ENCODE assay signal across 1 cellular context in the genomic region with DNA sequence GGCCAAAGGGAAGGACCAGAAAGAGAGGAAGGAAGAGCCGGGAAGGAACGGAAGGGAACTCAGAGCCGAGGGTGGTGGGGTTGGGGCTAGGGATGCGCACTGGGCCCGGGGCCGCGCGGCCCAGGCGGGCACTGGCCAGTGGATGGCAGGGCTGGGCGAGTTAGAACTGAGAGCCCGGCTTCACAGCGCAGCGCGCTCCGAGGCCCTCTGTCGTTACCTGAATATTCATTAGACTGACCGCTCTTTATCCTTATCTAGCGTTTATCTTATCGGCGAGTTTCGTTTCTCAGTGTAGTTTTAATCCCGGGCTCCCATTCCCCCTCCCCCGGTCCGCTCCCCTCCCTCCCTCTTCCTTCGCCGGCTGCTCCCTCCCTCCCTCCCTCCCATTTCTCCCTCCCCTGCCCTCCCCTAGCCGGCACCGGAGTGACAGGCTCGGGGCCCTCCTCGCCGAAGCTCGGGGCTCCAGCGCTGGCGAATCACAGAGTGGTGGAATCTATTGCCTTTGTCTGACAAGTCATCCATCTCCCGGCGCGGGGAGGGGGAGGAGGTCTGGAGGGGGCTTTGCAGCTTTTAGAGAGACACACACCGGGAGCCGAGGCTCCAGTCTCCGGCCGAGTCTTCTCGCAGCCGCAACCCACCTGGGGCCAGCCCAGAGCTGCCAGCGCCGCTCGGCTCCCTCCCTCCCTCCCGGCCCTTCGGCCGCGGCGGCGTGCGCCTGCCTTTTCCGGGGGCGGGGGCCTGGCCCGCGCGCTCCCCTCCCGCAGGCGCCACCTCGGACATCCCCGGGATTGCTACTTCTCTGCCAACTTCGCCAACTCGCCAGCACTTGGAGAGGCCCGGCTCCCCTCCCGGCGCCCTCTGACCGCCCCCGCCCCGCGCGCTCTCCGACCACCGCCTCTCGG.
TF ChIP-seq lines count a peak whose summit lies in the region.

A gene (plus strand): TSS at position 603 of the 902 bp plus-strand sequence. CDS start 679 bp downstream, outside the sequence.

TF ChIP-seq in GM23338, 12 proteins besides CTCF, POLR2A, EP300 and RAD21:
- TF ChIP-seq, protein P1, sequence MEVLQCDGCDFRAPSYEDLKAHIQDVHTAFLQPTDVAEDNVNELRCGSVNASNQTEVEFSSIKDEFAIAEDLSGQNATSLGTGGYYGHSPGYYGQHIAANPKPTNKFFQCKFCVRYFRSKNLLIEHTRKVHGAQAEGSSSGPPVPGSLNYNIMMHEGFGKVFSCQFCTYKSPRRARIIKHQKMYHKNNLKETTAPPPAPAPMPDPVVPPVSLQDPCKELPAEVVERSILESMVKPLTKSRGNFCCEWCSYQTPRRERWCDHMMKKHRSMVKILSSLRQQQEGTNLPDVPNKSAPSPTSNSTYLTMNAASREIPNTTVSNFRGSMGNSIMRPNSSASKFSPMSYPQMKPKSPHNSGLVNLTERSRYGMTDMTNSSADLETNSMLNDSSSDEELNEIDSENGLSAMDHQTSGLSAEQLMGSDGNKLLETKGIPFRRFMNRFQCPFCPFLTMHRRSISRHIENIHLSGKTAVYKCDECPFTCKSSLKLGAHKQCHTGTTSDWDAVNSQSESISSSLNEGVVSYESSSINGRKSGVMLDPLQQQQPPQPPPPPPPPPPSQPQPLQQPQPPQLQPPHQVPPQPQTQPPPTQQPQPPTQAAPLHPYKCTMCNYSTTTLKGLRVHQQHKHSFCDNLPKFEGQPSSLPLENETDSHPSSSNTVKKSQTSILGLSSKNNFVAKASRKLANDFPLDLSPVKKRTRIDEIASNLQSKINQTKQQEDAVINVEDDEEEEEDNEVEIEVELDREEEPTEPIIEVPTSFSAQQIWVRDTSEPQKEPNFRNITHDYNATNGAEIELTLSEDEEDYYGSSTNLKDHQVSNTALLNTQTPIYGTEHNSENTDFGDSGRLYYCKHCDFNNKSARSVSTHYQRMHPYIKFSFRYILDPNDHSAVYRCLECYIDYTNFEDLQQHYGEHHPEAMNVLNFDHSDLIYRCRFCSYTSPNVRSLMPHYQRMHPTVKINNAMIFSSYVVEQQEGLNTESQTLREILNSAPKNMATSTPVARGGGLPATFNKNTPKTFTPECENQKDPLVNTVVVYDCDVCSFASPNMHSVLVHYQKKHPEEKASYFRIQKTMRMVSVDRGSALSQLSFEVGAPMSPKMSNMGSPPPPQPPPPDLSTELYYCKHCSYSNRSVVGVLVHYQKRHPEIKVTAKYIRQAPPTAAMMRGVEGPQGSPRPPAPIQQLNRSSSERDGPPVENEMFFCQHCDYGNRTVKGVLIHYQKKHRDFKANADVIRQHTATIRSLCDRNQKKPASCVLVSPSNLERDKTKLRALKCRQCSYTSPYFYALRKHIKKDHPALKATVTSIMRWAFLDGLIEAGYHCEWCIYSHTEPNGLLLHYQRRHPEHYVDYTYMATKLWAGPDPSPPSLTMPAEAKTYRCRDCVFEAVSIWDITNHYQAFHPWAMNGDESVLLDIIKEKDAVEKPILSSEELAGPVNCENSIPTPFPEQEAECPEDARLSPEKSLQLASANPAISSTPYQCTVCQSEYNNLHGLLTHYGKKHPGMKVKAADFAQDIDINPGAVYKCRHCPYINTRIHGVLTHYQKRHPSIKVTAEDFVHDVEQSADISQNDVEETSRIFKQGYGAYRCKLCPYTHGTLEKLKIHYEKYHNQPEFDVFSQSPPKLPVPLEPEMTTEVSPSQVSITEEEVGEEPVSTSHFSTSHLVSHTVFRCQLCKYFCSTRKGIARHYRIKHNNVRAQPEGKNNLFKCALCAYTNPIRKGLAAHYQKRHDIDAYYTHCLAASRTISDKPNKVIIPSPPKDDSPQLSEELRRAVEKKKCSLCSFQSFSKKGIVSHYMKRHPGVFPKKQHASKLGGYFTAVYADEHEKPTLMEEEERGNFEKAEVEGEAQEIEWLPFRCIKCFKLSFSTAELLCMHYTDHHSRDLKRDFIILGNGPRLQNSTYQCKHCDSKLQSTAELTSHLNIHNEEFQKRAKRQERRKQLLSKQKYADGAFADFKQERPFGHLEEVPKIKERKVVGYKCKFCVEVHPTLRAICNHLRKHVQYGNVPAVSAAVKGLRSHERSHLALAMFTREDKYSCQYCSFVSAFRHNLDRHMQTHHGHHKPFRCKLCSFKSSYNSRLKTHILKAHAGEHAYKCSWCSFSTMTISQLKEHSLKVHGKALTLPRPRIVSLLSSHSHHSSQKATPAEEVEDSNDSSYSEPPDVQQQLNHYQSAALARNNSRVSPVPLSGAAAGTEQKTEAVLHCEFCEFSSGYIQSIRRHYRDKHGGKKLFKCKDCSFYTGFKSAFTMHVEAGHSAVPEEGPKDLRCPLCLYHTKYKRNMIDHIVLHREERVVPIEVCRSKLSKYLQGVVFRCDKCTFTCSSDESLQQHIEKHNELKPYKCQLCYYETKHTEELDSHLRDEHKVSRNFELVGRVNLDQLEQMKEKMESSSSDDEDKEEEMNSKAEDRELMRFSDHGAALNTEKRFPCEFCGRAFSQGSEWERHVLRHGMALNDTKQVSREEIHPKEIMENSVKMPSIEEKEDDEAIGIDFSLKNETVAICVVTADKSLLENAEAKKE (CRISPR knock-in tag; IDR thresholded peaks at IDR 0.05) = no peak
- TF ChIP-seq CREB1 (CRISPR knock-in tag; IDR thresholded peaks at IDR 0.05; ENCODE audit: low read depth) = no peak
- TF ChIP-seq, protein P2, sequence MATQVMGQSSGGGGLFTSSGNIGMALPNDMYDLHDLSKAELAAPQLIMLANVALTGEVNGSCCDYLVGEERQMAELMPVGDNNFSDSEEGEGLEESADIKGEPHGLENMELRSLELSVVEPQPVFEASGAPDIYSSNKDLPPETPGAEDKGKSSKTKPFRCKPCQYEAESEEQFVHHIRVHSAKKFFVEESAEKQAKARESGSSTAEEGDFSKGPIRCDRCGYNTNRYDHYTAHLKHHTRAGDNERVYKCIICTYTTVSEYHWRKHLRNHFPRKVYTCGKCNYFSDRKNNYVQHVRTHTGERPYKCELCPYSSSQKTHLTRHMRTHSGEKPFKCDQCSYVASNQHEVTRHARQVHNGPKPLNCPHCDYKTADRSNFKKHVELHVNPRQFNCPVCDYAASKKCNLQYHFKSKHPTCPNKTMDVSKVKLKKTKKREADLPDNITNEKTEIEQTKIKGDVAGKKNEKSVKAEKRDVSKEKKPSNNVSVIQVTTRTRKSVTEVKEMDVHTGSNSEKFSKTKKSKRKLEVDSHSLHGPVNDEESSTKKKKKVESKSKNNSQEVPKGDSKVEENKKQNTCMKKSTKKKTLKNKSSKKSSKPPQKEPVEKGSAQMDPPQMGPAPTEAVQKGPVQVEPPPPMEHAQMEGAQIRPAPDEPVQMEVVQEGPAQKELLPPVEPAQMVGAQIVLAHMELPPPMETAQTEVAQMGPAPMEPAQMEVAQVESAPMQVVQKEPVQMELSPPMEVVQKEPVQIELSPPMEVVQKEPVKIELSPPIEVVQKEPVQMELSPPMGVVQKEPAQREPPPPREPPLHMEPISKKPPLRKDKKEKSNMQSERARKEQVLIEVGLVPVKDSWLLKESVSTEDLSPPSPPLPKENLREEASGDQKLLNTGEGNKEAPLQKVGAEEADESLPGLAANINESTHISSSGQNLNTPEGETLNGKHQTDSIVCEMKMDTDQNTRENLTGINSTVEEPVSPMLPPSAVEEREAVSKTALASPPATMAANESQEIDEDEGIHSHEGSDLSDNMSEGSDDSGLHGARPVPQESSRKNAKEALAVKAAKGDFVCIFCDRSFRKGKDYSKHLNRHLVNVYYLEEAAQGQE (IDR thresholded peaks at IDR 0.05; ENCODE audit: unreplicated experiment) = no peak
- no peak for TF ChIP-seq ZNF331 (CRISPR knock-in tag; IDR thresholded peaks at IDR 0.05; ENCODE audit: low read depth)
- TF ChIP-seq EZH2 (IDR thresholded peaks at IDR 0.05; ENCODE audit: low read depth, unreplicated experiment) = no peak
- TF ChIP-seq ZNF114 (CRISPR knock-in tag; IDR thresholded peaks at IDR 0.05) = no peak
- no peak for TF ChIP-seq STAT1 (IDR thresholded peaks at IDR 0.05; ENCODE audit: unreplicated experiment)
- TF ChIP-seq, protein P3, sequence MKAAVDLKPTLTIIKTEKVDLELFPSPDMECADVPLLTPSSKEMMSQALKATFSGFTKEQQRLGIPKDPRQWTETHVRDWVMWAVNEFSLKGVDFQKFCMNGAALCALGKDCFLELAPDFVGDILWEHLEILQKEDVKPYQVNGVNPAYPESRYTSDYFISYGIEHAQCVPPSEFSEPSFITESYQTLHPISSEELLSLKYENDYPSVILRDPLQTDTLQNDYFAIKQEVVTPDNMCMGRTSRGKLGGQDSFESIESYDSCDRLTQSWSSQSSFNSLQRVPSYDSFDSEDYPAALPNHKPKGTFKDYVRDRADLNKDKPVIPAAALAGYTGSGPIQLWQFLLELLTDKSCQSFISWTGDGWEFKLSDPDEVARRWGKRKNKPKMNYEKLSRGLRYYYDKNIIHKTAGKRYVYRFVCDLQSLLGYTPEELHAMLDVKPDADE (IDR thresholded peaks at IDR 0.05) = no peak
- no peak for TF ChIP-seq EZH2phosphoT487 (IDR thresholded peaks at IDR 0.05; ENCODE audit: unreplicated experiment)
- TF ChIP-seq JUNB (IDR thresholded peaks at IDR 0.05; ENCODE audit: unreplicated experiment) = no peak
- TF ChIP-seq NANOG (IDR thresholded peaks at IDR 0.05; ENCODE audit: borderline replicate concordance) = no peak
- TF ChIP-seq POLR2AphosphoS5 (IDR thresholded peaks at IDR 0.05; ENCODE audit: low read depth) = no peak
